Comparison of ENCODE assay signal across 11 cellular contexts in genomic region chr16:50247123-50247905, GRCh38. TPM values are rescaled to one million over a fixed set of nuclear protein-coding genes. Genes with fewer than 3 reads are reported as not detected.
DNase-seq lines count a peak whose midpoint lies in the region; ATAC-seq and TF ChIP-seq lines count a peak whose summit lies in the region.
"Had no signal": no experiment of that assay in that cellular context is flagged by ENCODE, and none has a peak within 500 bp of the region (broad histone marks: within the 10 kb centered on the region; RNA-seq: fewer than 3 reads in every experiment).

No MANE protein-coding gene starts in this region.

- in situ Hi-C loops in HAP-1 (cut with MboI; ENCODE audit: low sequenced_read_pairs), result no loop called here

- H3K27me3 ChIP-seq in BLaER1 treated with 17β-estradiol and CSF1 and Interleukin-3, amounts not matched to agents 10 nM and 100 nM, result no peaks in the 10 kb centered on the region; a peak in 3 of 22 replicates
- no peaks in the 10 kb centered on the region for H3K27me3 ChIP-seq in HAP-1 (ENCODE audit: low read depth)
- no peaks in the 10 kb centered on the region for H3K27me3 ChIP-seq in adipocyte (replicated peaks; ENCODE audit: control insufficient read depth, insufficient read depth, low read length)

- peaks cover 0 to 6% (median 0%) of the 10 kb centered on the region in 11 experiments; a peak in 1 of 22 replicates for H3K36me3 ChIP-seq in BLaER1 treated with 17β-estradiol and CSF1 and Interleukin-3, amounts not matched to agents 10 nM and 100 nM
- H3K36me3 ChIP-seq in HAP-1 (replicated peaks), result no peaks in the 10 kb centered on the region
- H3K36me3 ChIP-seq in adipocyte (ENCODE audit: control insufficient read depth, insufficient read depth, low read length, severe bottlenecking), result no peaks in the 10 kb centered on the region

- no peaks in the 10 kb centered on the region for H3K36me3 Mint-ChIP-seq in natural killer cell

- H3K9me3 Mint-ChIP-seq in natural killer cell, result no peaks in the 10 kb centered on the region

- ATAC-seq in natural killer cell, result no peak
- ATAC-seq in GM19023 (IDR thresholded peaks at IDR 0.05; ENCODE audit: unreplicated experiment), result no peak
- ATAC-seq in HG02885 (IDR thresholded peaks at IDR 0.05; ENCODE audit: poor library complexity, unreplicated experiment), result no peak

- H3K4me1 Mint-ChIP-seq in natural killer cell, result peaks cover 27 to 51% of the 10 kb centered on the region in 2 donors

- H3K4me3 Mint-ChIP-seq in natural killer cell, result peak overlapping the region; percentile 90

- no peaks in the 10 kb centered on the region for H3K27me3 Mint-ChIP-seq in natural killer cell (ENCODE audit: low read depth in 2 of 2)

- H4K20me1 ChIP-seq in BLaER1 treated with 17β-estradiol and CSF1 and Interleukin-3, amounts not matched to agents 10 nM and 100 nM, result peaks cover 0 to 28% (median 0%) of the 10 kb centered on the region in 11 experiments; a peak in 7 of 22 replicates

- peak overlapping the region in 5 of 11 experiments; percentile 70 to 86 (median 78); a peak in 7 of 22 replicates for H3K27ac ChIP-seq in BLaER1 treated with 17β-estradiol and CSF1 and Interleukin-3, amounts not matched to agents 10 nM and 100 nM

- no peak for TF ChIP-seq CTCF in natural killer cell (IDR thresholded peaks at IDR 0.05)

- DNase-seq in HAP-1 (ENCODE audit: low spot score in 2 of 2), result no peak
- DNase-seq in adipocyte (ENCODE audit: low read depth), result no peak
- no peak for DNase-seq in natural killer cell
- no peak for DNase-seq in DMS153 treated with DMSO at 0.1 percent for 48 hours (lab: John Stamatoyannopoulos, UW; ENCODE audit: unreplicated experiment)
- DNase-seq in NCI-H774 (lab: John Stamatoyannopoulos, UW), result no peak
- DNase-seq: activated CD8-positive, alpha-beta memory T cell treated with anti-CD3 and anti-CD28 coated beads for 24 hours; foreskin fibroblast; NCI-H2171 treated with DMSO at 0.1 percent for 48 hours had no signal

- intact Hi-C loops in natural killer cell (cut with micrococcal nuclease), result loop anchor here (5.0 kb wide), 1 partner anchor 35 kb away; no protein-coding TSS in a partner anchor

- peaks cover 23 to 78% (median 45%) of the 10 kb centered on the region in 10 experiments for H3K4me1 ChIP-seq in BLaER1 treated with 17β-estradiol and CSF1 and Interleukin-3, amounts not matched to agents 10 nM and 100 nM
- H3K4me1 ChIP-seq in HAP-1 (peaks cover 13% of the 10 kb centered on the region), adipocyte (ENCODE audit: control insufficient read depth, insufficient read depth, low read length) (peaks cover 31% of the 10 kb centered on the region)

- H3K9me3 ChIP-seq in BLaER1 treated with 17β-estradiol and CSF1 and Interleukin-3, amounts not matched to agents 10 nM and 100 nM (replicated peaks in 1 of 11), result no peaks in the 10 kb centered on the region
- H3K9me3 ChIP-seq in HAP-1 (no peaks in the 10 kb centered on the region), adipocyte (ENCODE audit: control insufficient read depth, low read length) (no peaks in the 10 kb centered on the region)

- peak overlapping the region; percentile 91 to 99 (median 95) for H3K4me2 ChIP-seq in BLaER1 treated with 17β-estradiol and CSF1 and Interleukin-3, amounts not matched to agents 10 nM and 100 nM

- H3K27ac Mint-ChIP-seq in natural killer cell, result peak overlapping the region; percentile 70 to 81

- peak overlapping the region; percentile 70 to 86 (median 83); a peak in 18 of 22 replicates for H3K9ac ChIP-seq in BLaER1 treated with 17β-estradiol and CSF1 and Interleukin-3, amounts not matched to agents 10 nM and 100 nM
- H3K9ac ChIP-seq in adipocyte (ENCODE audit: low read length), result no peak overlapping the region

- peak overlapping the region; percentile 67 to 91 (median 84); a peak in 18 of 20 replicates for H3K4me3 ChIP-seq in BLaER1 treated with 17β-estradiol and CSF1 and Interleukin-3, amounts not matched to agents 10 nM and 100 nM
- H3K4me3 ChIP-seq in HAP-1 (peak overlapping the region; percentile 66), adipocyte (ENCODE audit: low read length) (peak overlapping the region; percentile 78)

RNA-seq across cellular contexts. Expression of gene ADCY7, which starts 19.0 kb away (rescaled TPM):
- total RNA-seq in natural killer cell, result 100 to 1,000 TPM; 479 to 591 (median 512) TPM
